In genomic region chr9:104073098-104073769, GRCh38 we compare ENCODE assay signal across 14 cellular contexts. TPM values are rescaled to one million over a fixed set of nuclear protein-coding genes. Genes with fewer than 3 reads are reported as not detected.
DNase-seq lines count a peak whose midpoint lies in the region; ATAC-seq and TF ChIP-seq lines count a peak whose summit lies in the region.
"Had no signal": no experiment of that assay in that cellular context is flagged by ENCODE, and none has a peak within 500 bp of the region (broad histone marks: within the 10 kb centered on the region; RNA-seq: fewer than 3 reads in every experiment).

No MANE protein-coding gene starts in this region.

- 27 to 29% methylated on average over 3 of the region's 3 CpGs for WGBS in GM23248 (ENCODE audit: low coverage in 1 of 2, low lambda C conversion rate in 2 of 2, missing lambda C conversion rate in 2 of 2), 2 experiments
- 62% methylated on average over 3 of the region's 3 CpGs for WGBS in esophagus muscularis mucosa

- no peaks in the 10 kb centered on the region for H3K27me3 ChIP-seq in GM23248 (replicated peaks; ENCODE audit: insufficient read depth)
- H3K27me3 ChIP-seq in esophagus muscularis mucosa, result no peaks in the 10 kb centered on the region
- H3K27me3 ChIP-seq in osteoblast (ENCODE audit: insufficient read depth, low read length), result no peaks in the 10 kb centered on the region
- H3K27me3 ChIP-seq: BLaER1 treated with 17β-estradiol and CSF1 and Interleukin-3, amounts not matched to agents 10 nM and 100 nM had no signal

- ATAC-seq in left cardiac atrium (peak; percentile 13 to 67), GM18867 (IDR thresholded peaks at IDR 0.05; ENCODE audit: unreplicated experiment) (no peak), GM21390 (IDR thresholded peaks at IDR 0.05; ENCODE audit: unreplicated experiment) (no peak)
- ATAC-seq: GM12878, HCT116 had no signal

- no peak for TF ChIP-seq EP300 in esophagus muscularis mucosa (IDR thresholded peaks at IDR 0.05)

- H3K79me2 ChIP-seq in GM23248 (ENCODE audit: insufficient read depth), result no peaks in the 10 kb centered on the region
- H3K79me2 ChIP-seq in osteoblast (ENCODE audit: insufficient read depth, low read length), result no peaks in the 10 kb centered on the region

- H4K20me1 ChIP-seq in GM23248 (ENCODE audit: insufficient read depth) (no peaks in the 10 kb centered on the region), osteoblast (ENCODE audit: insufficient read depth, low read length) (no peaks in the 10 kb centered on the region)
- H4K20me1 ChIP-seq: BLaER1 treated with 17β-estradiol and CSF1 and Interleukin-3, amounts not matched to agents 10 nM and 100 nM had no signal

- peaks cover 39% of the 10 kb centered on the region for H3K4me1 ChIP-seq in GM23248 (ENCODE audit: insufficient read depth)
- H3K4me1 ChIP-seq in esophagus muscularis mucosa, result peaks cover 24 to 55% (median 39%) of the 10 kb centered on the region in 4 donors
- peaks cover 35% of the 10 kb centered on the region for H3K4me1 ChIP-seq in osteoblast (ENCODE audit: insufficient read depth, low read length)
- H3K4me1 ChIP-seq: BLaER1 treated with 17β-estradiol and CSF1 and Interleukin-3, amounts not matched to agents 10 nM and 100 nM had no signal

- no peaks in the 10 kb centered on the region; the same call in 1 of the 2 replicates for H3K9me2 ChIP-seq in GM23248 (ENCODE audit: insufficient read depth)

- H3K9me3 ChIP-seq in GM23248 (ENCODE audit: low read depth) (no peaks in the 10 kb centered on the region), esophagus muscularis mucosa (no peaks in the 10 kb centered on the region), osteoblast (ENCODE audit: low read depth, low read length) (no peaks in the 10 kb centered on the region)

- H3F3A ChIP-seq in GM23248 (ENCODE audit: insufficient read depth), result peaks cover 30% of the 10 kb centered on the region

- in situ Hi-C loops in GM23248 (cut with MboI), result no loop called here

- intact Hi-C loops in esophagus muscularis mucosa (cut with DNase I) (no loop called here), left cardiac atrium (cut with DNase I) (no loop called here)

- H3K36me3 ChIP-seq in GM23248 (ENCODE audit: low read depth) (no peaks in the 10 kb centered on the region), esophagus muscularis mucosa (no peaks in the 10 kb centered on the region), osteoblast (ENCODE audit: insufficient read depth, low read length) (no peaks in the 10 kb centered on the region)
- H3K36me3 ChIP-seq: BLaER1 treated with 17β-estradiol and CSF1 and Interleukin-3, amounts not matched to agents 10 nM and 100 nM had no signal

- TF ChIP-seq CTCF in esophagus muscularis mucosa (IDR thresholded peaks at IDR 0.05) (no peak), osteoblast (IDR thresholded peaks at IDR 0.05; ENCODE audit: extremely low read depth, low read depth, low read length) (no peak)

- DNase-seq in GM23248 (no peak), esophagus muscularis mucosa (ENCODE audit: extremely low spot score) (no peak), left cardiac atrium (no peak), osteoblast (ENCODE audit: insufficient read length, low spot score, missing footprints) (peak; percentile 8), DMS153 treated with DMSO at 0.1 percent for 48 hours (lab: John Stamatoyannopoulos, UW; ENCODE audit: unreplicated experiment) (no peak), NOMO-1 (lab: John Stamatoyannopoulos, UW; ENCODE audit: unreplicated experiment in 2 of 2) (no peak)
- DNase-seq: ACHN; CD4-positive, CD25-positive, alpha-beta regulatory T cell; DMS79 had no signal

- H3K9ac ChIP-seq in GM23248, result no peak overlapping the region
- H3K9ac ChIP-seq: BLaER1 treated with 17β-estradiol and CSF1 and Interleukin-3, amounts not matched to agents 10 nM and 100 nM had no signal

- H3K4me3 ChIP-seq in GM23248, result no peak overlapping the region
- no peak overlapping the region for H3K4me3 ChIP-seq in esophagus muscularis mucosa
- H3K4me3 ChIP-seq in osteoblast (ENCODE audit: insufficient read depth, low read length), result no peak overlapping the region
- H3K4me3 ChIP-seq: BLaER1 treated with 17β-estradiol and CSF1 and Interleukin-3, amounts not matched to agents 10 nM and 100 nM; GM12878 had no signal

- H2AFZ ChIP-seq in GM23248 (0 out of 2 replicates have a peak overlapping the region, but pooled peaks have one; percentile 14), osteoblast (ENCODE audit: low read length) (no peak overlapping the region)

- H3K27ac ChIP-seq in GM23248 (no peak overlapping the region), esophagus muscularis mucosa (replicated peaks in 1 of 4) (peak overlapping the region; percentile 22 to 74 (median 56)), osteoblast (ENCODE audit: low read depth, low read length) (no peak overlapping the region)
- H3K27ac ChIP-seq: BLaER1 treated with 17β-estradiol and CSF1 and Interleukin-3, amounts not matched to agents 10 nM and 100 nM had no signal

- no peak for TF ChIP-seq POLR2A in esophagus muscularis mucosa (IDR thresholded peaks at IDR 0.05; ENCODE audit: low read depth)

- H3K4me2 ChIP-seq in GM23248 (ENCODE audit: unreplicated experiment), result no peak overlapping the region
- no peak overlapping the region for H3K4me2 ChIP-seq in osteoblast (ENCODE audit: insufficient read depth, low read length)
- H3K4me2 ChIP-seq: BLaER1 treated with 17β-estradiol and CSF1 and Interleukin-3, amounts not matched to agents 10 nM and 100 nM had no signal

RNA-seq across cellular contexts. Expression of gene SMC2, which starts 20.9 kb away (rescaled TPM):
- total RNA-seq in GM23248 (2014; rRNA removed; shearing (Covaris generic)), result 13.4 and 15.8 TPM in 2 replicates
- 26.9 and 27.9 TPM in 2 replicates for polyA plus RNA-seq in GM23248 (2016; fragmentation: Nextera tagmentation; extraction: Ambion mirVana)
- total RNA-seq in esophagus muscularis mucosa (10 to 100 TPM in 2 of 4 donors, 1 to 10 TPM in 2; 9.8 to 11.5 (median 10.1) TPM), left cardiac atrium (10 to 100 TPM; 10.6 to 11.3 TPM), osteoblast (6.9 and 9.1 TPM in 2 replicates)

Comparison
In these comparisons a context has a peak if more than half of its experiments do, and no peak if none do; other contexts are left out.
1. H3K27ac ChIP-seq: peak in esophagus muscularis mucosa (4 of 4); none in GM23248 (single experiment) and osteoblast (single experiment).
2. ATAC-seq: peak in left cardiac atrium (2 of 2); none in GM18867 (single experiment) and GM21390 (single experiment).